8 cellular contexts compared by ENCODE assay signal in genomic region chr4:124275-125081, GRCh38. TPM values are rescaled to one million over a fixed set of nuclear protein-coding genes. Genes with fewer than 3 reads are reported as not detected.
DNase-seq lines count a peak whose midpoint lies in the region; ATAC-seq and TF ChIP-seq lines count a peak whose summit lies in the region.

TSS of gene ZNF718 (plus strand) at chr4:124501. CDS start at chr4:124671, 170 bp downstream.

- no peaks in the 10 kb centered on the region for H3K27me3 ChIP-seq in osteoblast (ENCODE audit: insufficient read depth, low read length)
- no peaks in the 10 kb centered on the region for H3K27me3 ChIP-seq in thoracic aorta (replicated peaks; ENCODE audit: insufficient read depth)

- H3K4me1 ChIP-seq in osteoblast (ENCODE audit: insufficient read depth, low read length) (peaks cover 6% of the 10 kb centered on the region), thoracic aorta (ENCODE audit: control insufficient read depth in 1 of 2, low read depth in 2 of 2) (peaks cover 9 to 18% of the 10 kb centered on the region in 2 donors)

- H3K9me3 ChIP-seq in osteoblast (ENCODE audit: low read depth, low read length) (no peaks in the 10 kb centered on the region), thoracic aorta (peaks cover 16% of the 10 kb centered on the region)

- DNase-seq in ELF-1 (ENCODE audit: low read depth, low spot score) (peak; percentile 99), GOT3 (lab: John Stamatoyannopoulos, UW) (peak; percentile 33), M059J (ENCODE audit: low read depth) (peak; percentile 93), glomerular visceral epithelial cell (ENCODE audit: extremely low spot score) (peak; percentile 72), osteoblast (ENCODE audit: insufficient read length, low spot score, missing footprints) (peak; percentile 97), thoracic aorta (ENCODE audit: low spot score) (peak; percentile 85)

- H3K4me2 ChIP-seq in osteoblast (ENCODE audit: insufficient read depth, low read length), result peak within 1 kb of the TSS; percentile 89

- peak within 1 kb of the TSS; percentile 97 for H2AFZ ChIP-seq in osteoblast (ENCODE audit: low read length)

- H4K20me1 ChIP-seq in osteoblast (ENCODE audit: insufficient read depth, low read length), result no peaks in the 10 kb centered on the region

- peaks cover 31% of the 10 kb centered on the region for H3K79me2 ChIP-seq in osteoblast (ENCODE audit: insufficient read depth, low read length)

- H3K4me3 ChIP-seq in osteoblast (ENCODE audit: insufficient read depth, low read length) (peak within 1 kb of the TSS; percentile 83), thoracic aorta (peak within 1 kb of the TSS; percentile 84)

- peak within 1 kb of the TSS; percentile 67 for H3K27ac ChIP-seq in osteoblast (ENCODE audit: low read depth, low read length)
- peak within 1 kb of the TSS; percentile 74 to 82 for H3K27ac ChIP-seq in thoracic aorta

- ATAC-seq in SK-N-SH treated with all-trans-retinoic acid at 6 μM for 48 hours (peak; percentile 66), thoracic aorta (ENCODE audit: insufficient number of reproducible peaks, low FRiP score, low read depth) (peak; percentile 100)

- H3K4me1 Mint-ChIP-seq in activated naive CD8-positive, alpha-beta T cell (ENCODE audit: low read depth), result peaks cover 36% of the 10 kb centered on the region

- H3K36me3 ChIP-seq in osteoblast (ENCODE audit: insufficient read depth, low read length), result no peaks in the 10 kb centered on the region
- no peaks in the 10 kb centered on the region for H3K36me3 ChIP-seq in thoracic aorta

- peak within 1 kb of the TSS; percentile 100 for H3K27ac Mint-ChIP-seq in activated naive CD8-positive, alpha-beta T cell

- peaks cover 13% of the 10 kb centered on the region for H3K36me3 Mint-ChIP-seq in activated naive CD8-positive, alpha-beta T cell

- H3K27me3 Mint-ChIP-seq in activated naive CD8-positive, alpha-beta T cell, result no peaks in the 10 kb centered on the region

- TF ChIP-seq CTCF in osteoblast (IDR thresholded peaks at IDR 0.05; ENCODE audit: extremely low read depth, low read depth, low read length) (no peak), thoracic aorta (IDR thresholded peaks at IDR 0.05) (no peak)

- H3K9me3 Mint-ChIP-seq in activated naive CD8-positive, alpha-beta T cell (ENCODE audit: low read depth), result peaks cover 3% of the 10 kb centered on the region

- peak within 1 kb of the TSS; percentile 99 for H3K4me3 Mint-ChIP-seq in activated naive CD8-positive, alpha-beta T cell

TF ChIP-seq in SK-N-SH treated with all-trans-retinoic acid at 6 μM for 48 hours, 23 proteins besides CTCF, POLR2A, EP300 and RAD21:
- TF ChIP-seq TCF4 (CRISPR knock-in tag; IDR thresholded peaks at IDR 0.05; ENCODE audit: borderline replicate concordance), result no peak
- peak; percentile 55; the same call in 1 of the 2 replicates for TF ChIP-seq ZFP3 (CRISPR knock-in tag; IDR thresholded peaks at IDR 0.05)

RNA-seq across cellular contexts. Expression of gene ZNF718, which starts in this region (rescaled TPM):
- total RNA-seq in M059J (2014; rRNA removed; shearing (Covaris generic)), result 3.2 and 3.4 TPM in 2 replicates
- total RNA-seq in osteoblast, result 5.6 and 5.8 TPM in 2 replicates
- 10 to 100 TPM; 10.4 to 11.5 TPM for total RNA-seq in thoracic aorta

Comparison
In these comparisons a context has a peak if more than half of its experiments do, and no peak if none do; other contexts are left out.
1. Peak in every context shown above with its lines: DNase-seq, ATAC-seq, H3K4me3 ChIP-seq and H3K27ac ChIP-seq.
2. DNase-seq: peak in every context shown above with its lines; median percentile 99 in ELF-1; 97 in osteoblast; 93 in M059J; 85 in thoracic aorta; 72 in glomerular visceral epithelial cell; 33 in GOT3.